Comparison of ENCODE assay signal across 17 cellular contexts in genomic region chr12:99960312-99960711, GRCh38. TPM values are rescaled to one million over a fixed set of nuclear protein-coding genes. Genes with fewer than 3 reads are reported as not detected.
DNase-seq lines count a peak whose midpoint lies in the region; ATAC-seq and TF ChIP-seq lines count a peak whose summit lies in the region.
"Had no signal": no experiment of that assay in that cellular context is flagged by ENCODE, and none has a peak within 500 bp of the region (broad histone marks: within the 10 kb centered on the region; RNA-seq: fewer than 3 reads in every experiment).

No MANE protein-coding gene starts in this region.

- no peak overlapping the region for H3K23ac ChIP-seq in mesenchymal stem cell (ENCODE audit: low read length in 2 of 2)

- H3K4me3 ChIP-seq in WERI-Rb-1 (ENCODE audit: low read depth, low read length): no peak overlapping the region; the same call in 1 of the 2 replicates
- H3K4me3 ChIP-seq in mesenchymal stem cell (ENCODE audit: insufficient read depth in 1 of 2, low read depth in 1 of 2, low read length in 2 of 2): peak overlapping the region in 1 of 2 experiments; percentile 16

- H2BK15ac ChIP-seq in mesenchymal stem cell (ENCODE audit: low read depth, poor library complexity, severe bottlenecking): no peak overlapping the region

- H3K18ac ChIP-seq in mesenchymal stem cell (ENCODE audit: low read depth in 1 of 2, low read length in 2 of 2): no peak overlapping the region

- DNase-seq in Caki2 (ENCODE audit: low read depth) (peak; percentile 57), NCI-H1092 treated with DMSO at 0.1 percent for 48 hours (lab: John Stamatoyannopoulos, UW) (peak; percentile 72), WERI-Rb-1 (peak; percentile 33), mesenchymal stem cell (peak; percentile 23), NOMO-1 (lab: John Stamatoyannopoulos, UW; ENCODE audit: unreplicated experiment in 2 of 2) (no peak), AG20443 (ENCODE audit: low spot score) (no peak)
- DNase-seq in effector CD8-positive, alpha-beta T cell (lab: John Stamatoyannopoulos, UW): no peak
- DNase-seq: activated CD4-positive, alpha-beta T cell treated with anti-CD3 and anti-CD28 coated beads, Interleukin-2, amount 10 ng/mL, durations not matched to agents 7 days and 5 days; CD4-positive, CD25-positive, alpha-beta regulatory T cell; effector CD4-positive, alpha-beta T cell; GF-D8; NCI-H226; stimulated activated naive CD8-positive, alpha-beta T cell treated with anti-CD3 and anti-CD28 coated beads, Interleukin-15, Interleukin-2, amounts not matched to agents 100 U/mL and 50 U/mL, for 24 hours had no signal

- H3K4me1 ChIP-seq in mesenchymal stem cell (ENCODE audit: control insufficient read depth, insufficient read depth, low read depth, low read length): no peaks in the 10 kb centered on the region

- H2AK5ac ChIP-seq in mesenchymal stem cell (ENCODE audit: low read length, severe bottlenecking): no peak overlapping the region

- 44% methylated on average over 1 of the region's 3 CpGs for WGBS in mesenchymal stem cell

- in situ Hi-C loops in Caki2 (cut with HindIII; ENCODE audit: low pct_unique_long_range_greater_than_20kb, low sequenced_read_pairs): no loop called here

- no peak overlapping the region for H3K14ac ChIP-seq in mesenchymal stem cell (ENCODE audit: low read length in 2 of 2)

- no peak overlapping the region for H4K91ac ChIP-seq in mesenchymal stem cell (ENCODE audit: low read length)

- no peak overlapping the region for H2AFZ ChIP-seq in mesenchymal stem cell (ENCODE audit: low read depth, low read length)

- H3K9me3 ChIP-seq in WERI-Rb-1 (ENCODE audit: severe bottlenecking) (no peaks in the 10 kb centered on the region), mesenchymal stem cell (ENCODE audit: control insufficient read depth, low read length) (no peaks in the 10 kb centered on the region)

- H3K4me2 ChIP-seq in mesenchymal stem cell (ENCODE audit: low read length, poor library complexity, severe bottlenecking): no peak overlapping the region

- H3K27me3 ChIP-seq in WERI-Rb-1 (ENCODE audit: insufficient read depth, low read depth, severe bottlenecking) (no peaks in the 10 kb centered on the region), mesenchymal stem cell (ENCODE audit: control insufficient read depth in 1 of 2, insufficient read depth in 1 of 2, low read length in 2 of 2) (no peaks in the 10 kb centered on the region)

- no peak for ATAC-seq in GM18502 (IDR thresholded peaks at IDR 0.05; ENCODE audit: poor library complexity, unreplicated experiment)
- ATAC-seq: stimulated activated naive CD8-positive, alpha-beta T cell treated with anti-CD3 and anti-CD28 coated beads, Interleukin-15, Interleukin-2, amounts not matched to agents 100 U/mL and 50 U/mL, for 24 hours had no signal

- H4K8ac ChIP-seq in mesenchymal stem cell (ENCODE audit: low read length): no peak overlapping the region

- no peak overlapping the region for H2BK12ac ChIP-seq in mesenchymal stem cell (ENCODE audit: low read length in 2 of 2)

- TF ChIP-seq CTCF in WERI-Rb-1 (IDR thresholded peaks at IDR 0.05; ENCODE audit: low read depth, low read length): no peak

- no peaks in the 10 kb centered on the region for H3K79me1 ChIP-seq in mesenchymal stem cell (replicated peaks; ENCODE audit: low read length, poor library complexity, severe bottlenecking)

- H3K27ac ChIP-seq in WERI-Rb-1: peak overlapping the region; percentile 49
- no peak overlapping the region for H3K27ac ChIP-seq in mesenchymal stem cell (ENCODE audit: low read length, poor library complexity, severe bottlenecking)
- H3K27ac ChIP-seq: RWPE1 had no signal

- no peak overlapping the region for H2BK120ac ChIP-seq in mesenchymal stem cell (ENCODE audit: low read depth, low read length)

- no peak overlapping the region for H2BK5ac ChIP-seq in mesenchymal stem cell (ENCODE audit: low read depth, low read length, poor library complexity, severe bottlenecking)

- H3K36me3 ChIP-seq in WERI-Rb-1 (no peaks in the 10 kb centered on the region), mesenchymal stem cell (ENCODE audit: control insufficient read depth in 1 of 2, insufficient read depth in 2 of 2, low read depth in 1 of 2, low read length in 2 of 2) (no peaks in the 10 kb centered on the region)

- no peak overlapping the region for H3K4ac ChIP-seq in mesenchymal stem cell (ENCODE audit: low read depth in 1 of 2, low read length in 2 of 2)

- peak overlapping the region; percentile 54 for H3K9ac ChIP-seq in mesenchymal stem cell (ENCODE audit: low read length)

RNA-seq across cellular contexts. Expression of gene ANKS1B, which starts 24.4 kb away (rescaled TPM):
- 5.6 and 36.0 TPM in 2 replicates for total RNA-seq in Caki2 (2014; rRNA removed; shearing (Covaris generic); ENCODE audit: low replicate concordance)
- 0.37 TPM for polyA plus RNA-seq in mesenchymal stem cell (2013, experiment 1 of 2)
- polyA plus RNA-seq in mesenchymal stem cell (2013, experiment 2 of 2): 0.75 TPM
- total RNA-seq: glomerular endothelial cell had no signal
- polyA plus RNA-seq: keratinocyte had no signal

Comparison
In these comparisons a context has a peak if more than half of its experiments do, and no peak if none do; other contexts are left out.
1. DNase-seq: peak in Caki2 (single experiment), NCI-H1092 treated with DMSO at 0.1 percent for 48 hours (single experiment), WERI-Rb-1 (single experiment) and mesenchymal stem cell (single experiment); none in effector CD8-positive, alpha-beta T cell (single experiment), NOMO-1 (0 of 2) and AG20443 (single experiment).